Comparison of ENCODE assay signal across 1 cellular context in genomic region chr1:228646717-228647522, GRCh38.
TF ChIP-seq lines count a peak whose summit lies in the region.

No MANE protein-coding gene starts in this region.

TF ChIP-seq in K562, 482 proteins besides CTCF, POLR2A, EP300 and RAD21 (continued from another document and continues in another):
- TF ChIP-seq VEZF1 (CRISPR knock-in tag; IDR thresholded peaks at IDR 0.05) (no peak), MYBL2 (IDR thresholded peaks at IDR 0.05; ENCODE audit: low read depth) (no peak), MYBL2 (CRISPR knock-in tag; IDR thresholded peaks at IDR 0.05; ENCODE audit: borderline replicate concordance) (no peak), HNRNPL (IDR thresholded peaks at IDR 0.05; ENCODE audit: low read depth, low read length) (no peak), TCF7 (IDR thresholded peaks at IDR 0.05; ENCODE audit: borderline replicate concordance) (no peak), ZNF586 (CRISPR knock-in tag; conservative IDR thresholded peaks at IDR 0.05) (no peak), KDM1A (IDR thresholded peaks at IDR 0.05) (no peak), SNRNP70 (optimal IDR thresholded peaks at IDR 0.05; ENCODE audit: low read depth, low read length) (no peak), ZBTB34 (CRISPR knock-in tag; IDR thresholded peaks at IDR 0.05) (no peak), SOX6 (IDR thresholded peaks at IDR 0.05) (no peak), ESRRB (CRISPR knock-in tag; IDR thresholded peaks at IDR 0.05; ENCODE audit: borderline replicate concordance) (no peak), ZNF785 (CRISPR knock-in tag; IDR thresholded peaks at IDR 0.05) (no peak), ZNF583 (CRISPR knock-in tag; IDR thresholded peaks at IDR 0.05) (no peak), HBP1 (CRISPR knock-in tag; IDR thresholded peaks at IDR 0.05) (no peak), SRSF9 (IDR thresholded peaks at IDR 0.05; ENCODE audit: borderline replicate concordance, low read depth, low read length) (no peak), ZNF263 (CRISPR knock-in tag; IDR thresholded peaks at IDR 0.05; ENCODE audit: borderline replicate concordance) (no peak), PML (IDR thresholded peaks at IDR 0.05; ENCODE audit: low read length) (no peak), CTCFL (IDR thresholded peaks at IDR 0.05; ENCODE audit: borderline replicate concordance, insufficient read depth, low read depth, low read length, poor library complexity, severe bottlenecking) (no peak), POLR2AphosphoS5 (IDR thresholded peaks at IDR 0.05; ENCODE audit: control insufficient read depth, insufficient read depth, low read depth, low read length) (no peak), ZEB2 (IDR thresholded peaks at IDR 0.05) (peak; percentile 50; the same call in 1 of the 2 replicates), HNRNPH1 (optimal IDR thresholded peaks at IDR 0.05; ENCODE audit: low read depth, low read length) (no peak)
- TF ChIP-seq, protein P1, sequence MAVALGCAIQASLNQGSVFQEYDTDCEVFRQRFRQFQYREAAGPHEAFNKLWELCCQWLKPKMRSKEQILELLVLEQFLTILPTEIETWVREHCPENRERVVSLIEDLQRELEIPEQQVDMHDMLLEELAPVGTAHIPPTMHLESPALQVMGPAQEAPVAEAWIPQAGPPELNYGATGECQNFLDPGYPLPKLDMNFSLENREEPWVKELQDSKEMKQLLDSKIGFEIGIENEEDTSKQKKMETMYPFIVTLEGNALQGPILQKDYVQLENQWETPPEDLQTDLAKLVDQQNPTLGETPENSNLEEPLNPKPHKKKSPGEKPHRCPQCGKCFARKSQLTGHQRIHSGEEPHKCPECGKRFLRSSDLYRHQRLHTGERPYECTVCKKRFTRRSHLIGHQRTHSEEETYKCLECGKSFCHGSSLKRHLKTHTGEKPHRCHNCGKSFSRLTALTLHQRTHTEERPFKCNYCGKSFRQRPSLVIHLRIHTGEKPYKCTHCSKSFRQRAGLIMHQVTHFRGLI (CRISPR knock-in tag; IDR thresholded peaks at IDR 0.05): no peak
- TF ChIP-seq, protein P2, sequence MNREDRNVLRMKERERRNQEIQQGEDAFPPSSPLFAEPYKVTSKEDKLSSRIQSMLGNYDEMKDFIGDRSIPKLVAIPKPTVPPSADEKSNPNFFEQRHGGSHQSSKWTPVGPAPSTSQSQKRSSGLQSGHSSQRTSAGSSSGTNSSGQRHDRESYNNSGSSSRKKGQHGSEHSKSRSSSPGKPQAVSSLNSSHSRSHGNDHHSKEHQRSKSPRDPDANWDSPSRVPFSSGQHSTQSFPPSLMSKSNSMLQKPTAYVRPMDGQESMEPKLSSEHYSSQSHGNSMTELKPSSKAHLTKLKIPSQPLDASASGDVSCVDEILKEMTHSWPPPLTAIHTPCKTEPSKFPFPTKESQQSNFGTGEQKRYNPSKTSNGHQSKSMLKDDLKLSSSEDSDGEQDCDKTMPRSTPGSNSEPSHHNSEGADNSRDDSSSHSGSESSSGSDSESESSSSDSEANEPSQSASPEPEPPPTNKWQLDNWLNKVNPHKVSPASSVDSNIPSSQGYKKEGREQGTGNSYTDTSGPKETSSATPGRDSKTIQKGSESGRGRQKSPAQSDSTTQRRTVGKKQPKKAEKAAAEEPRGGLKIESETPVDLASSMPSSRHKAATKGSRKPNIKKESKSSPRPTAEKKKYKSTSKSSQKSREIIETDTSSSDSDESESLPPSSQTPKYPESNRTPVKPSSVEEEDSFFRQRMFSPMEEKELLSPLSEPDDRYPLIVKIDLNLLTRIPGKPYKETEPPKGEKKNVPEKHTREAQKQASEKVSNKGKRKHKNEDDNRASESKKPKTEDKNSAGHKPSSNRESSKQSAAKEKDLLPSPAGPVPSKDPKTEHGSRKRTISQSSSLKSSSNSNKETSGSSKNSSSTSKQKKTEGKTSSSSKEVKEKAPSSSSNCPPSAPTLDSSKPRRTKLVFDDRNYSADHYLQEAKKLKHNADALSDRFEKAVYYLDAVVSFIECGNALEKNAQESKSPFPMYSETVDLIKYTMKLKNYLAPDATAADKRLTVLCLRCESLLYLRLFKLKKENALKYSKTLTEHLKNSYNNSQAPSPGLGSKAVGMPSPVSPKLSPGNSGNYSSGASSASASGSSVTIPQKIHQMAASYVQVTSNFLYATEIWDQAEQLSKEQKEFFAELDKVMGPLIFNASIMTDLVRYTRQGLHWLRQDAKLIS (CRISPR knock-in tag; IDR thresholded peaks at IDR 0.05): no peak
- TF ChIP-seq, protein P3, sequence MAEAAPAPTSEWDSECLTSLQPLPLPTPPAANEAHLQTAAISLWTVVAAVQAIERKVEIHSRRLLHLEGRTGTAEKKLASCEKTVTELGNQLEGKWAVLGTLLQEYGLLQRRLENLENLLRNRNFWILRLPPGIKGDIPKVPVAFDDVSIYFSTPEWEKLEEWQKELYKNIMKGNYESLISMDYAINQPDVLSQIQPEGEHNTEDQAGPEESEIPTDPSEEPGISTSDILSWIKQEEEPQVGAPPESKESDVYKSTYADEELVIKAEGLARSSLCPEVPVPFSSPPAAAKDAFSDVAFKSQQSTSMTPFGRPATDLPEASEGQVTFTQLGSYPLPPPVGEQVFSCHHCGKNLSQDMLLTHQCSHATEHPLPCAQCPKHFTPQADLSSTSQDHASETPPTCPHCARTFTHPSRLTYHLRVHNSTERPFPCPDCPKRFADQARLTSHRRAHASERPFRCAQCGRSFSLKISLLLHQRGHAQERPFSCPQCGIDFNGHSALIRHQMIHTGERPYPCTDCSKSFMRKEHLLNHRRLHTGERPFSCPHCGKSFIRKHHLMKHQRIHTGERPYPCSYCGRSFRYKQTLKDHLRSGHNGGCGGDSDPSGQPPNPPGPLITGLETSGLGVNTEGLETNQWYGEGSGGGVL (CRISPR knock-in tag; IDR thresholded peaks at IDR 0.05): no peak
- TF ChIP-seq, protein P4, sequence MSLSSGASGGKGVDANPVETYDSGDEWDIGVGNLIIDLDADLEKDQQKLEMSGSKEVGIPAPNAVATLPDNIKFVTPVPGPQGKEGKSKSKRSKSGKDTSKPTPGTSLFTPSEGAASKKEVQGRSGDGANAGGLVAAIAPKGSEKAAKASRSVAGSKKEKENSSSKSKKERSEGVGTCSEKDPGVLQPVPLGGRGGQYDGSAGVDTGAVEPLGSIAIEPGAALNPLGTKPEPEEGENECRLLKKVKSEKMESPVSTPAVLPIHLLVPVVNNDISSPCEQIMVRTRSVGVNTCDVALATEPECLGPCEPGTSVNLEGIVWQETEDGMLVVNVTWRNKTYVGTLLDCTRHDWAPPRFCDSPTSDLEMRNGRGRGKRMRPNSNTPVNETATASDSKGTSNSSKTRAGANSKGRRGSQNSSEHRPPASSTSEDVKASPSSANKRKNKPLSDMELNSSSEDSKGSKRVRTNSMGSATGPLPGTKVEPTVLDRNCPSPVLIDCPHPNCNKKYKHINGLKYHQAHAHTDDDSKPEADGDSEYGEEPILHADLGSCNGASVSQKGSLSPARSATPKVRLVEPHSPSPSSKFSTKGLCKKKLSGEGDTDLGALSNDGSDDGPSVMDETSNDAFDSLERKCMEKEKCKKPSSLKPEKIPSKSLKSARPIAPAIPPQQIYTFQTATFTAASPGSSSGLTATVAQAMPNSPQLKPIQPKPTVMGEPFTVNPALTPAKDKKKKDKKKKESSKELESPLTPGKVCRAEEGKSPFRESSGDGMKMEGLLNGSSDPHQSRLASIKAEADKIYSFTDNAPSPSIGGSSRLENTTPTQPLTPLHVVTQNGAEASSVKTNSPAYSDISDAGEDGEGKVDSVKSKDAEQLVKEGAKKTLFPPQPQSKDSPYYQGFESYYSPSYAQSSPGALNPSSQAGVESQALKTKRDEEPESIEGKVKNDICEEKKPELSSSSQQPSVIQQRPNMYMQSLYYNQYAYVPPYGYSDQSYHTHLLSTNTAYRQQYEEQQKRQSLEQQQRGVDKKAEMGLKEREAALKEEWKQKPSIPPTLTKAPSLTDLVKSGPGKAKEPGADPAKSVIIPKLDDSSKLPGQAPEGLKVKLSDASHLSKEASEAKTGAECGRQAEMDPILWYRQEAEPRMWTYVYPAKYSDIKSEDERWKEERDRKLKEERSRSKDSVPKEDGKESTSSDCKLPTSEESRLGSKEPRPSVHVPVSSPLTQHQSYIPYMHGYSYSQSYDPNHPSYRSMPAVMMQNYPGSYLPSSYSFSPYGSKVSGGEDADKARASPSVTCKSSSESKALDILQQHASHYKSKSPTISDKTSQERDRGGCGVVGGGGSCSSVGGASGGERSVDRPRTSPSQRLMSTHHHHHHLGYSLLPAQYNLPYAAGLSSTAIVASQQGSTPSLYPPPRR (CRISPR knock-in tag; IDR thresholded peaks at IDR 0.05; ENCODE audit: borderline replicate concordance): no peak
- TF ChIP-seq, protein P5, sequence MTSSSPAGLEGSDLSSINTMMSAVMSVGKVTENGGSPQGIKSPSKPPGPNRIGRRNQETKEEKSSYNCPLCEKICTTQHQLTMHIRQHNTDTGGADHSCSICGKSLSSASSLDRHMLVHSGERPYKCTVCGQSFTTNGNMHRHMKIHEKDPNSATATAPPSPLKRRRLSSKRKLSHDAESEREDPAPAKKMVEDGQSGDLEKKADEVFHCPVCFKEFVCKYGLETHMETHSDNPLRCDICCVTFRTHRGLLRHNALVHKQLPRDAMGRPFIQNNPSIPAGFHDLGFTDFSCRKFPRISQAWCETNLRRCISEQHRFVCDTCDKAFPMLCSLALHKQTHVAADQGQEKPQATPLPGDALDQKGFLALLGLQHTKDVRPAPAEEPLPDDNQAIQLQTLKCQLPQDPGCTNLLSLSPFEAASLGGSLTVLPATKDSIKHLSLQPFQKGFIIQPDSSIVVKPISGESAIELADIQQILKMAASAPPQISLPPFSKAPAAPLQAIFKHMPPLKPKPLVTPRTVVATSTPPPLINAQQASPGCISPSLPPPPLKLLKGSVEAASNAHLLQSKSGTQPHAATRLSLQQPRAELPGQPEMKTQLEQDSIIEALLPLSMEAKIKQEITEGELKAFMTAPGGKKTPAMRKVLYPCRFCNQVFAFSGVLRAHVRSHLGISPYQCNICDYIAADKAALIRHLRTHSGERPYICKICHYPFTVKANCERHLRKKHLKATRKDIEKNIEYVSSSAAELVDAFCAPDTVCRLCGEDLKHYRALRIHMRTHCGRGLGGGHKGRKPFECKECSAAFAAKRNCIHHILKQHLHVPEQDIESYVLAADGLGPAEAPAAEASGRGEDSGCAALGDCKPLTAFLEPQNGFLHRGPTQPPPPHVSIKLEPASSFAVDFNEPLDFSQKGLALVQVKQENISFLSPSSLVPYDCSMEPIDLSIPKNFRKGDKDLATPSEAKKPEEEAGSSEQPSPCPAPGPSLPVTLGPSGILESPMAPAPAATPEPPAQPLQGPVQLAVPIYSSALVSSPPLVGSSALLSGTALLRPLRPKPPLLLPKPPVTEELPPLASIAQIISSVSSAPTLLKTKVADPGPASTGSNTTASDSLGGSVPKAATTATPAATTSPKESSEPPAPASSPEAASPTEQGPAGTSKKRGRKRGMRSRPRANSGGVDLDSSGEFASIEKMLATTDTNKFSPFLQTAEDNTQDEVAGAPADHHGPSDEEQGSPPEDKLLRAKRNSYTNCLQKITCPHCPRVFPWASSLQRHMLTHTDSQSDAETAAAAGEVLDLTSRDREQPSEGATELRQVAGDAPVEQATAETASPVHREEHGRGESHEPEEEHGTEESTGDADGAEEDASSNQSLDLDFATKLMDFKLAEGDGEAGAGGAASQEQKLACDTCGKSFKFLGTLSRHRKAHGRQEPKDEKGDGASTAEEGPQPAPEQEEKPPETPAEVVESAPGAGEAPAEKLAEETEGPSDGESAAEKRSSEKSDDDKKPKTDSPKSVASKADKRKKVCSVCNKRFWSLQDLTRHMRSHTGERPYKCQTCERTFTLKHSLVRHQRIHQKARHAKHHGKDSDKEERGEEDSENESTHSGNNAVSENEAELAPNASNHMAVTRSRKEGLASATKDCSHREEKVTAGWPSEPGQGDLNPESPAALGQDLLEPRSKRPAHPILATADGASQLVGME (CRISPR knock-in tag; IDR thresholded peaks at IDR 0.05): no peak
- TF ChIP-seq, protein P6, sequence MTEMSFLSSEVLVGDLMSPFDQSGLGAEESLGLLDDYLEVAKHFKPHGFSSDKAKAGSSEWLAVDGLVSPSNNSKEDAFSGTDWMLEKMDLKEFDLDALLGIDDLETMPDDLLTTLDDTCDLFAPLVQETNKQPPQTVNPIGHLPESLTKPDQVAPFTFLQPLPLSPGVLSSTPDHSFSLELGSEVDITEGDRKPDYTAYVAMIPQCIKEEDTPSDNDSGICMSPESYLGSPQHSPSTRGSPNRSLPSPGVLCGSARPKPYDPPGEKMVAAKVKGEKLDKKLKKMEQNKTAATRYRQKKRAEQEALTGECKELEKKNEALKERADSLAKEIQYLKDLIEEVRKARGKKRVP (CRISPR knock-in tag; IDR thresholded peaks at IDR 0.05): no peak
